ENCODE assay signal across 18 cellular contexts in the genomic region with DNA sequence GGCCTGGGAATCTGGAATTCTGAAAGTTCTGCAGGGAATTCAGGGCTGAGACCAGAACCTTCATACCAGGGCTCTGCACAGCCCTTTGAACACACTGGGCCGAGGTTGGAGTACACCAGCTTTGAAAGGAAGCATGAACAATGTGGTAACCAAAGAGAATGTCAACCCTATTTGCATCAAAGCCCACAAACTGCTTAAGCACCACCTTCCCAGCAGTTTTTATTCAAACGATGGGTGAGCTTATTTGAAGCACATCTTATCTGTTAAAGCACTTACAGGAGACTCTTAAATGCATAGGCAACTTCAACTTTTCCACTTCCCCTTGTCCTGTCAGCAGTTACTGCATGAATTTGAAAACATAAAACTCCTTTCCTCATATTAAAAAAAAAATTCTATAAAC.
DNase-seq lines count a peak whose midpoint lies in the region; ATAC-seq and TF ChIP-seq lines count a peak whose summit lies in the region.
"Had no signal": no experiment of that assay in that cellular context is flagged by ENCODE, and none has a peak within 500 bp of the region (broad histone marks: within the 10 kb centered on the region; RNA-seq: fewer than 3 reads in every experiment).

No MANE protein-coding gene starts in this region.

- H3K9ac ChIP-seq in KMS-11 (peak overlapping the region; percentile 1; the same call in 1 of the 2 replicates), GM23248 (no peak overlapping the region)

- H3K4me1 ChIP-seq in KMS-11 (ENCODE audit: low read depth, poor library complexity, severe bottlenecking) (peaks cover 22% of the 10 kb centered on the region), GM23248 (ENCODE audit: insufficient read depth) (peaks cover 10% of the 10 kb centered on the region)
- H3K4me1 ChIP-seq: pancreas, right lobe of liver had no signal

- TF ChIP-seq CTCF in KMS-11 (conservative IDR thresholded peaks at IDR 0.05; ENCODE audit: low read depth, low read length) (no peak), mesothelial cell of epicardium (IDR thresholded peaks at IDR 0.05; ENCODE audit: unreplicated experiment) (no peak)

- H3K9me2 ChIP-seq in GM23248 (ENCODE audit: insufficient read depth), result no peaks in the 10 kb centered on the region

- no peaks in the 10 kb centered on the region for H3K79me2 ChIP-seq in KMS-11 (ENCODE audit: insufficient read depth, low read depth)
- H3K79me2 ChIP-seq in GM23248 (ENCODE audit: insufficient read depth), result no peaks in the 10 kb centered on the region

- H3K27me3 ChIP-seq in KMS-11 (ENCODE audit: insufficient read depth, low read depth) (no peaks in the 10 kb centered on the region), GM23248 (replicated peaks; ENCODE audit: insufficient read depth) (no peaks in the 10 kb centered on the region; the same call in 1 of the 2 replicates)
- H3K27me3 ChIP-seq: pancreas, right lobe of liver had no signal

- H3K4me3 ChIP-seq in KMS-11 (IDR thresholded peaks at IDR 0.05; ENCODE audit: insufficient read depth, low read depth, low read length) (no peak overlapping the region), GM23248 (no peak overlapping the region)
- H3K4me3 ChIP-seq: pancreas, right lobe of liver had no signal

- ATAC-seq in GM18520 (IDR thresholded peaks at IDR 0.05; ENCODE audit: unreplicated experiment) (peak; percentile 79), GM21423 (IDR thresholded peaks at IDR 0.05; ENCODE audit: unreplicated experiment) (peak; percentile 56)
- ATAC-seq: activated CD8-positive, alpha-beta memory T cell treated with anti-CD3 and anti-CD28 coated beads, Interleukin-2, amount 10 ng/mL, durations not matched to agents 7 days and 5 days; activated T-helper 17 cell treated with anti-CD3 and anti-CD28 coated beads, Interleukin-2, amount 50 U/mL, for 72 hours; pancreas; SK-N-SH treated with all-trans-retinoic acid at 6 μM for 48 hours had no signal

- no peaks in the 10 kb centered on the region for H3K4me1 Mint-ChIP-seq in mesothelial cell of epicardium
- H3K4me1 Mint-ChIP-seq: activated CD8-positive, alpha-beta memory T cell treated with anti-CD3 and anti-CD28 coated beads, Interleukin-2, amount 10 ng/mL, durations not matched to agents 7 days and 5 days; activated T-helper 17 cell treated with anti-CD3 and anti-CD28 coated beads, Interleukin-2, amount 50 U/mL, for 72 hours had no signal

- no peak overlapping the region for H3K27ac Mint-ChIP-seq in mesothelial cell of epicardium
- H3K27ac Mint-ChIP-seq: activated CD8-positive, alpha-beta memory T cell treated with anti-CD3 and anti-CD28 coated beads, Interleukin-2, amount 10 ng/mL, durations not matched to agents 7 days and 5 days; activated T-helper 17 cell treated with anti-CD3 and anti-CD28 coated beads, Interleukin-2, amount 50 U/mL, for 72 hours had no signal

- H3K36me3 Mint-ChIP-seq in mesothelial cell of epicardium, result no peaks in the 10 kb centered on the region
- H3K36me3 Mint-ChIP-seq: activated CD8-positive, alpha-beta memory T cell treated with anti-CD3 and anti-CD28 coated beads, Interleukin-2, amount 10 ng/mL, durations not matched to agents 7 days and 5 days had no signal

- H3K27ac ChIP-seq in KMS-11, result peak overlapping the region; percentile 41; the same call in 1 of the 2 replicates
- no peak overlapping the region for H3K27ac ChIP-seq in GM23248
- H3K27ac ChIP-seq in substantia nigra (ENCODE audit: low read depth, low read length, poor library complexity, severe bottlenecking), result no peak overlapping the region
- H3K27ac ChIP-seq: pancreas, right lobe of liver had no signal

- WGBS in GM23248 (ENCODE audit: low coverage in 1 of 2, low lambda C conversion rate in 2 of 2, missing lambda C conversion rate in 2 of 2), 2 experiments, result 64 to 70% methylated on average over 2 of the region's 2 CpGs

- peaks cover 8% of the 10 kb centered on the region for H3K9me3 Mint-ChIP-seq in mesothelial cell of epicardium
- H3K9me3 Mint-ChIP-seq: activated T-helper 17 cell treated with anti-CD3 and anti-CD28 coated beads, Interleukin-2, amount 50 U/mL, for 72 hours had no signal

- H4K20me1 ChIP-seq in KMS-11 (ENCODE audit: insufficient read depth) (no peaks in the 10 kb centered on the region), GM23248 (ENCODE audit: insufficient read depth) (no peaks in the 10 kb centered on the region)

- in situ Hi-C loops in GM23248 (cut with MboI), result no loop called here

- no peaks in the 10 kb centered on the region for H3K27me3 Mint-ChIP-seq in mesothelial cell of epicardium (ENCODE audit: low read depth)

- H3K36me3 ChIP-seq in KMS-11 (ENCODE audit: insufficient read depth), result no peaks in the 10 kb centered on the region
- H3K36me3 ChIP-seq in GM23248 (ENCODE audit: low read depth), result no peaks in the 10 kb centered on the region
- H3K36me3 ChIP-seq: pancreas, right lobe of liver had no signal

- H2AFZ ChIP-seq in KMS-11 (ENCODE audit: low read depth) (peak overlapping the region; percentile 84), GM23248 (no peak overlapping the region)

- H3F3A ChIP-seq in GM23248 (ENCODE audit: insufficient read depth), result no peaks in the 10 kb centered on the region

- H3K9me3 ChIP-seq in GM23248 (ENCODE audit: low read depth), result no peaks in the 10 kb centered on the region
- H3K9me3 ChIP-seq: pancreas, right lobe of liver had no signal

- DNase-seq in astrocyte of the hippocampus (ENCODE audit: low read depth, low spot score), result peak; percentile 19
- no peak for DNase-seq in GM23248
- DNase-seq in mesothelial cell of epicardium (ENCODE audit: low spot score in 2 of 2, unreplicated experiment in 2 of 2), result no peak
- DNase-seq in substantia nigra (lab: John Stamatoyannopoulos, UW), result no peak
- DNase-seq: activated CD4-positive, alpha-beta T cell treated with anti-CD3 and anti-CD28 coated beads for 4 hours; activated CD8-positive, alpha-beta memory T cell treated with anti-CD3 and anti-CD28 coated beads, Interleukin-2, amount 10 ng/mL, durations not matched to agents 7 days and 5 days; dermis blood vessel endothelial cell; foreskin fibroblast; hypothalamus; NCI-H1436; pancreas; right lobe of liver; stimulated activated CD4-positive, alpha-beta T cell treated with anti-CD3 and anti-CD28 coated beads, Interleukin-15, amount 100 ng/mL, for 24 hours had no signal

- H3K4me2 ChIP-seq in KMS-11, result peak overlapping the region; percentile 65
- H3K4me2 ChIP-seq in GM23248 (ENCODE audit: unreplicated experiment), result no peak overlapping the region

- no peak overlapping the region for H3K4me3 Mint-ChIP-seq in mesothelial cell of epicardium
- H3K4me3 Mint-ChIP-seq: activated CD8-positive, alpha-beta memory T cell treated with anti-CD3 and anti-CD28 coated beads, Interleukin-2, amount 10 ng/mL, durations not matched to agents 7 days and 5 days; activated T-helper 17 cell treated with anti-CD3 and anti-CD28 coated beads, Interleukin-2, amount 50 U/mL, for 72 hours had no signal
